Comparison of ENCODE assay signal across 8 cellular contexts in genomic region chr7:28037220-28038010, GRCh38.
DNase-seq lines count a peak whose midpoint lies in the region; ATAC-seq, FAIRE-seq and TF ChIP-seq lines count a peak whose summit lies in the region.

No MANE protein-coding gene starts in this region.

- no peaks in the 10 kb centered on the region for H3K36me3 ChIP-seq in GM12878 (ENCODE audit: control insufficient read depth in 2 of 2, insufficient read depth in 2 of 2, low read length in 1 of 2)
- H3K36me3 ChIP-seq in mesodermal cell (ENCODE audit: control insufficient read depth, insufficient read depth, low read length) = no peaks in the 10 kb centered on the region
- no peaks in the 10 kb centered on the region for H3K36me3 ChIP-seq in H7 (replicated peaks; ENCODE audit: control insufficient read depth, insufficient read depth, low read length)

- TF ChIP-seq EP300 in GM12878 (IDR thresholded peaks at IDR 0.05; ENCODE audit: borderline replicate concordance in 1 of 2, control insufficient read depth in 1 of 2, low read depth in 2 of 2, low read length in 2 of 2) = peak; percentile 71 to 72; a peak in 2 of 4 replicates

- DNase-seq in GM12864 (ENCODE audit: low read depth) (peak; percentile 35), LoVo (ENCODE audit: low spot score) (peak; percentile 96), GM12878 (ENCODE audit: low read depth, low spot score) (peak; percentile 55), WTC11 (ENCODE audit: low spot score) (no peak), mucosa of gallbladder (ENCODE audit: low spot score) (no peak), H7 (no peak)

- peak overlapping the region; percentile 54 for H3K4me2 ChIP-seq in GM12878 (ENCODE audit: control insufficient read depth, insufficient read depth)

- ATAC-seq in GM21825 (IDR thresholded peaks at IDR 0.05; ENCODE audit: unreplicated experiment) (peak; percentile 91), GM12878 (peak; percentile 91), WTC11 (no peak)

- H3K4me1 ChIP-seq in GM12878 (ENCODE audit: control insufficient read depth, insufficient read depth, low read length) (peaks cover 7% of the 10 kb centered on the region), mesodermal cell (ENCODE audit: control insufficient read depth, insufficient read depth, low read length, poor library complexity, severe bottlenecking) (peaks cover 32% of the 10 kb centered on the region)

- in situ Hi-C loops in GM12878 (cut with MboI) = no loop called here

- H3K27ac ChIP-seq in GM12878 (ENCODE audit: control insufficient read depth, insufficient read depth) (no peak overlapping the region), mesodermal cell (ENCODE audit: low read depth, low read length, severe bottlenecking) (peak overlapping the region; percentile 51)

- intact Hi-C loops in GM12878 (cut with micrococcal nuclease; ENCODE audit: unreplicated experiment) = no loop called here

- CTCF ChIA-PET in GM12878 (lab: Yijun Ruan, JAX) = no interaction called here
- CTCF ChIA-PET in WTC11 (lab: Charles Lee) = interaction anchor here (2.6 to 2.7 kb wide), 2 partner anchors 24 to 57 kb away, joined by 15 read pairs; no protein-coding TSS in a partner anchor

- no peaks in the 10 kb centered on the region; the same call in 1 of the 2 replicates for H3K27me3 Mint-ChIP-seq in WTC11 (ENCODE audit: low read depth)

- H3K4me1 Mint-ChIP-seq in WTC11 = peaks cover 32% of the 10 kb centered on the region

- H3K27ac Mint-ChIP-seq in WTC11 = no peak overlapping the region

- no peak for TF ChIP-seq RAD21 in GM12878 (IDR thresholded peaks at IDR 0.05; ENCODE audit: insufficient read depth, low read depth, low read length)

- no peaks in the 10 kb centered on the region for H3K9me3 Mint-ChIP-seq in WTC11

- 23% methylated on average over 6 of the region's 6 CpGs for WGBS in GM12878 (ENCODE audit: insufficient coverage, insufficient replicate concordance, low lambda C conversion rate, missing lambda C conversion rate)
- WGBS in mesodermal cell (ENCODE audit: insufficient coverage in 2 of 2), 2 experiments = 29 to 60% methylated on average over 1 to 4 of the region's 6 CpGs

- no peak for TF ChIP-seq POLR2A in GM12878 (IDR thresholded peaks at IDR 0.05; ENCODE audit: low read depth, low read length)

- no peak overlapping the region for H3K9ac ChIP-seq in GM12878 (ENCODE audit: control insufficient read depth, insufficient read depth, low read length)

- SMC1A ChIA-PET in GM12878 (lab: Charles Lee; ENCODE audit: uncharacterized antibody, unreplicated experiment) = interaction anchor here (1.0 to 1.8 kb wide), 2 partner anchors 60 to 841 kb away, joined by 3 to 5 read pairs; no protein-coding TSS in a partner anchor

- RAD21 ChIA-PET in GM12878 (lab: Charles Lee; ENCODE audit: unreplicated experiment) = no interaction called here

- no peaks in the 10 kb centered on the region for H3K36me3 Mint-ChIP-seq in WTC11

- FAIRE-seq in GM12878 (lab: Jason Lieb, UNC) = no peak

- peaks cover 0 to 2% of the 10 kb centered on the region in 2 experiments; a peak in 2 of 4 replicates for H3K27me3 ChIP-seq in GM12878 (replicated peaks in 1 of 2; ENCODE audit: control insufficient read depth in 2 of 2, insufficient read depth in 2 of 2, low read length in 1 of 2)
- no peaks in the 10 kb centered on the region; the same call in 1 of the 2 replicates for H3K27me3 ChIP-seq in H7 (ENCODE audit: control insufficient read depth, insufficient read depth, low read length)

- no peak overlapping the region for H2AFZ ChIP-seq in GM12878 (ENCODE audit: control insufficient read depth, low read depth, low read length)

- no peak overlapping the region for H3K4me3 Mint-ChIP-seq in WTC11

- POLR2A ChIA-PET in GM12878 (lab: Charles Lee) = no interaction called here
- POLR2A ChIA-PET in WTC11 (lab: Charles Lee) = no interaction called here

- no peaks in the 10 kb centered on the region for H3K9me3 ChIP-seq in GM12878 (replicated peaks; ENCODE audit: control insufficient read depth, insufficient read depth, low read length)
- H3K9me3 ChIP-seq in mesodermal cell (ENCODE audit: control insufficient read depth, low read length) = no peaks in the 10 kb centered on the region

- no TSS peak for BruUV-seq in GM12878 (replicated peaks; lab: Mats Ljungman, UMichigan)

- H3K4me3 ChIP-seq in GM12864 (ENCODE audit: low read depth, low read length) (no peak overlapping the region), GM12878 (no peak overlapping the region), mesodermal cell (ENCODE audit: extremely low read depth, insufficient read depth, low read length, poor library complexity, severe bottlenecking) (no peak overlapping the region), H7 (ENCODE audit: insufficient read depth, low read depth, low read length) (no peak overlapping the region)

- no peaks in the 10 kb centered on the region for H3K79me2 ChIP-seq in GM12878 (ENCODE audit: control insufficient read depth, insufficient read depth, low read length)

- TF ChIP-seq CTCF in GM12864 (IDR thresholded peaks at IDR 0.05; ENCODE audit: low read depth, low read length, missing control alignments) (no peak), GM12878 (IDR thresholded peaks at IDR 0.05 in 2 of 3, conservative IDR thresholded peaks at IDR 0.05 in 1 of 3; ENCODE audit: control insufficient read depth in 2 of 3, extremely low read depth in 1 of 3, insufficient read depth in 1 of 3, low read depth in 3 of 3, low read length in 3 of 3) (no peak), WTC11 (IDR thresholded peaks at IDR 0.05) (no peak)

- H4K20me1 ChIP-seq in GM12878 (ENCODE audit: control insufficient read depth, insufficient read depth) = no peaks in the 10 kb centered on the region

TF ChIP-seq in GM12878, 131 proteins besides CTCF, POLR2A, EP300 and RAD21 (continues in another document):
- TF ChIP-seq STAT1 (conservative IDR thresholded peaks at IDR 0.05) = no peak
- no peak for TF ChIP-seq ZBTB33 (IDR thresholded peaks at IDR 0.05)
- no peak for TF ChIP-seq MYB (IDR thresholded peaks at IDR 0.05; ENCODE audit: borderline replicate concordance, low read depth, low read length)
- TF ChIP-seq CBX3 (IDR thresholded peaks at IDR 0.05; ENCODE audit: borderline replicate concordance, low read depth) = no peak
- no peak for TF ChIP-seq KLF5 (IDR thresholded peaks at IDR 0.05; ENCODE audit: partially characterized antibody)
- TF ChIP-seq IKZF1 (conservative IDR thresholded peaks at IDR 0.05) = peak; percentile 61
- no peak for TF ChIP-seq YBX1 (IDR thresholded peaks at IDR 0.05)
- peak; percentile 75 for TF ChIP-seq JUND (IDR thresholded peaks at IDR 0.05; ENCODE audit: low read depth, low read length)

TF ChIP-seq in WTC11, 78 proteins besides CTCF, POLR2A, EP300 and RAD21:
- no peak for TF ChIP-seq NFATC4 (CRISPR knock-in tag; IDR thresholded peaks at IDR 0.05)
- TF ChIP-seq CREB1 (CRISPR knock-in tag; IDR thresholded peaks at IDR 0.05) = no peak
- no peak for TF ChIP-seq PREB (CRISPR knock-in tag; IDR thresholded peaks at IDR 0.05; ENCODE audit: borderline replicate concordance)
- no peak for TF ChIP-seq ETV6 (CRISPR knock-in tag; IDR thresholded peaks at IDR 0.05)
- no peak for TF ChIP-seq NFYB (CRISPR knock-in tag; conservative IDR thresholded peaks at IDR 0.05; ENCODE audit: low read depth)
- TF ChIP-seq ZNF671 (CRISPR knock-in tag; IDR thresholded peaks at IDR 0.05) = no peak
- no peak for TF ChIP-seq ZMAT4 (CRISPR knock-in tag; IDR thresholded peaks at IDR 0.05)
- no peak for TF ChIP-seq FOXP1 (CRISPR knock-in tag; IDR thresholded peaks at IDR 0.05; ENCODE audit: borderline replicate concordance)
- TF ChIP-seq IRF2 (CRISPR knock-in tag; IDR thresholded peaks at IDR 0.05; ENCODE audit: borderline replicate concordance, low read depth) = no peak
- no peak for TF ChIP-seq CBFB (CRISPR knock-in tag; IDR thresholded peaks at IDR 0.05; ENCODE audit: low read depth)
- no peak for TF ChIP-seq SOX15 (CRISPR knock-in tag; IDR thresholded peaks at IDR 0.05)

Comparison
In these comparisons a context has a peak if more than half of its experiments do, and no peak if none do; other contexts are left out.
1. DNase-seq: peak in GM12864 (single experiment), LoVo (single experiment) and GM12878 (single experiment); none in WTC11 (single experiment), mucosa of gallbladder (single experiment) and H7 (single experiment).